ENCODE assay signal across 1 cellular context in the genomic region with DNA sequence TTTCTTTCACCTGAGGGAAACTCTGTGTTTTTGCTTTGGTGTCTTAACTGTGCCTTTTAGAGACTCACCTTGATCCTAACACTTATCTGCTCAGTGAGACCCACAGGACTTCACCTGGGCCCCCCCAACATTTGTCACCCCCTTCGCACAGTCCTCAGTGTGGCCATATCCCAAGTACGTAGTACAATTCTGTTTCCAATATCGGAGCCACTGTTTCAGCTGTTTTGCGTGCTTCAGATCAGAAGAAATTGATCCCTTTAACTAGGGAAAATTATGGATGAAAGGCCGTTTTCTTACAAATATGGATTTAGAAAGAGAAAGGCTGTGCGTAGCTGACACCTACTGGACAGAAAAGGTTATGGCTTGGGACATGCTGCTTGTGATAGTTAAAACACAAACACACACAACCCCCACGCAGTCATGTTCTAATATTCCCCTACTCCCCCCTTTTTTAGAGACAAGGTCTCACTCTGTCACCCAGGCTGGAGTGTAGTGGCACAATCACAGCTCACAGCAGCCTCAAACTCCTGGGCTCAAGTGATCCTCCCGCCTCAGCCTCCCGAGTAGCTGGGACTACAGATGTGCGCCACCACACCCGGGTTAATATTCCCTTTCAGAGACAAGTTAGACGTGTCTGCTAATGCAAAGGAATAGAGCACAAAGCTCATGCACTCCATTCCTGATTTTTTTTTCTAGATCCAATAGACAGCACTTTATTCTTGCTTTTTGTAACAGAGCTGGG.
TF ChIP-seq lines count a peak whose summit lies in the region.

No MANE protein-coding gene starts in this region.

TF ChIP-seq in WTC11, 78 proteins besides CTCF, POLR2A, EP300 and RAD21 (continued from another document):
- TF ChIP-seq IRF2 (CRISPR knock-in tag; IDR thresholded peaks at IDR 0.05; ENCODE audit: borderline replicate concordance, low read depth) (no peak), FOXP1 (CRISPR knock-in tag; IDR thresholded peaks at IDR 0.05; ENCODE audit: borderline replicate concordance) (no peak)
- TF ChIP-seq, protein P1, sequence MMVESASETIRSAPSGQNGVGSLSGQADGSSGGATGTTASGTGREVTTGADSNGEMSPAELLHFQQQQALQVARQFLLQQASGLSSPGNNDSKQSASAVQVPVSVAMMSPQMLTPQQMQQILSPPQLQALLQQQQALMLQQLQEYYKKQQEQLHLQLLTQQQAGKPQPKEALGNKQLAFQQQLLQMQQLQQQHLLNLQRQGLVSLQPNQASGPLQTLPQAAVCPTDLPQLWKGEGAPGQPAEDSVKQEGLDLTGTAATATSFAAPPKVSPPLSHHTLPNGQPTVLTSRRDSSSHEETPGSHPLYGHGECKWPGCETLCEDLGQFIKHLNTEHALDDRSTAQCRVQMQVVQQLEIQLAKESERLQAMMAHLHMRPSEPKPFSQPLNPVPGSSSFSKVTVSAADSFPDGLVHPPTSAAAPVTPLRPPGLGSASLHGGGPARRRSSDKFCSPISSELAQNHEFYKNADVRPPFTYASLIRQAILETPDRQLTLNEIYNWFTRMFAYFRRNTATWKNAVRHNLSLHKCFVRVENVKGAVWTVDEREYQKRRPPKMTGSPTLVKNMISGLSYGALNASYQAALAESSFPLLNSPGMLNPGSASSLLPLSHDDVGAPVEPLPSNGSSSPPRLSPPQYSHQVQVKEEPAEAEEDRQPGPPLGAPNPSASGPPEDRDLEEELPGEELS (CRISPR knock-in tag; IDR thresholded peaks at IDR 0.05) = no peak
